ENCODE assay signal across 13 cellular contexts in the genomic region with DNA sequence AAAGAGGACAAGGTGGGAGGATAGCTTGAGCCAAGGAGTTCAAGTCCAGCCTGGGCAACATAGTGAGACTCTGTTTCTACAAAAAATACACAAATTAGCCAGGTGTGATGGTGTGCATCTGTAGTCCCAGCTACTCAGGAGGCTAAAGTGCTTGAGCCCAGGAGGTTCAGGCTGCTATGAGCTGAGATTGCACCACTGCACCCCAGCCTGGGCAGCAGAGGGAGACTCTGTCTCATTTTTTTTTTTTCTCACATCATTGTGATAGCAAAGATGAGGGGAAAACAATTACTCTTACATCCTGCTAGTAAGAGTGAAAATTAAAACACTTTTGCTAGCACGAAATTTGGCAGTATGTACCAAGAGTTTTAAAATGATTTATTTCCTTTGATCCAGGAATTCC.
DNase-seq lines count a peak whose midpoint lies in the region; ATAC-seq and TF ChIP-seq lines count a peak whose summit lies in the region.
"Had no signal": no experiment of that assay in that cellular context is flagged by ENCODE, and none has a peak within 500 bp of the region (broad histone marks: within the 10 kb centered on the region; RNA-seq: fewer than 3 reads in every experiment).

No MANE protein-coding gene starts in this region.

- peaks cover 2% of the 10 kb centered on the region for H3K27me3 Mint-ChIP-seq in GM23338 (ENCODE audit: insufficient read depth, low read depth, poor library complexity)

- H3K27ac ChIP-seq in A673 (ENCODE audit: low read depth, low read length, poor library complexity, severe bottlenecking) (no peak overlapping the region), GM23338 (ENCODE audit: low read depth) (no peak overlapping the region), OCI-LY7 (ENCODE audit: low read depth, low read length, poor library complexity, severe bottlenecking) (no peak overlapping the region)
- H3K27ac ChIP-seq: A549 had no signal

- H3K79me2 ChIP-seq in GM23338 (replicated peaks; ENCODE audit: insufficient read depth) = no peaks in the 10 kb centered on the region
- no peaks in the 10 kb centered on the region for H3K79me2 ChIP-seq in OCI-LY7 (ENCODE audit: insufficient read depth, low read depth, low read length)

- no peak overlapping the region for H3K4me3 ChIP-seq in A673 (ENCODE audit: low read depth, low read length, poor library complexity, severe bottlenecking)
- no peak overlapping the region for H3K4me3 ChIP-seq in GM23338
- no peak overlapping the region for H3K4me3 ChIP-seq in OCI-LY7 (ENCODE audit: low read depth, low read length, poor library complexity, severe bottlenecking)
- H3K4me3 ChIP-seq in epithelial cell of esophagus (ENCODE audit: low read length) = no peak overlapping the region
- H3K4me3 ChIP-seq: A549 had no signal

- peaks cover 3% of the 10 kb centered on the region; the same call in 2 of the 3 replicates for H3K36me3 Mint-ChIP-seq in GM23338 (ENCODE audit: low read depth)
- H3K36me3 Mint-ChIP-seq: CD14-positive monocyte; CD8-positive, alpha-beta T cell had no signal

- H3K4me1 Mint-ChIP-seq in GM23338 = no peaks in the 10 kb centered on the region
- H3K4me1 Mint-ChIP-seq: CD14-positive monocyte had no signal

- no peaks in the 10 kb centered on the region for H3F3A ChIP-seq in GM23338 (replicated peaks; ENCODE audit: low read depth)

- H3K4me2 ChIP-seq in GM23338 (no peak overlapping the region), OCI-LY7 (ENCODE audit: low read length) (no peak overlapping the region)
- H3K4me2 ChIP-seq: A549 had no signal

- H3K9me2 ChIP-seq in GM23338 (ENCODE audit: insufficient read depth) = 0 out of 2 replicates have a peak, but pooled peaks cover 3% of the 10 kb centered on the region
- no peaks in the 10 kb centered on the region for H3K9me2 ChIP-seq in OCI-LY7 (ENCODE audit: insufficient read depth, low read length)

- CTCF ChIA-PET in A673 (lab: Charles Lee) = no interaction called here
- CTCF ChIA-PET in OCI-LY7 (lab: Charles Lee; ENCODE audit: unreplicated experiment) = no interaction called here

- H3K36me3 ChIP-seq in A673 (ENCODE audit: insufficient read depth, low read length, poor library complexity, severe bottlenecking) (no peaks in the 10 kb centered on the region), GM23338 (ENCODE audit: insufficient read depth) (no peaks in the 10 kb centered on the region; the same call in 1 of the 2 replicates), OCI-LY7 (ENCODE audit: insufficient read depth, low read length) (no peaks in the 10 kb centered on the region)

- H4K20me1 ChIP-seq in GM23338 (replicated peaks; ENCODE audit: insufficient read depth) (no peaks in the 10 kb centered on the region), OCI-LY7 (ENCODE audit: insufficient read depth, low read length) (no peaks in the 10 kb centered on the region)

- ATAC-seq in GM23338 (no peak), GM18511 (IDR thresholded peaks at IDR 0.05; ENCODE audit: unreplicated experiment) (no peak)
- ATAC-seq: A549; CD8-positive, alpha-beta T cell had no signal

- H3K4me3 Mint-ChIP-seq in GM23338 = no peak overlapping the region
- H3K4me3 Mint-ChIP-seq: CD14-positive monocyte; CD8-positive, alpha-beta T cell had no signal

- BruUV-seq in A673 (replicated peaks; lab: Mats Ljungman, UMichigan) (no TSS peak), OCI-LY7 (replicated peaks; lab: Mats Ljungman, UMichigan) (no TSS peak)

- H3K27me3 ChIP-seq in A673 (replicated peaks; ENCODE audit: insufficient read depth, low read depth, low read length, poor library complexity) = no peaks in the 10 kb centered on the region
- no peaks in the 10 kb centered on the region for H3K27me3 ChIP-seq in GM23338 (ENCODE audit: insufficient read depth)

- POLR2A ChIA-PET in A673 (lab: Charles Lee; ENCODE audit: low non-redundant PET) (no interaction called here), OCI-LY7 (lab: Charles Lee) (interaction anchor here (0.5 to 1.3 kb wide), 4 partner anchors 10 to 326 kb away, joined by 3 to 5 read pairs (median 4); no protein-coding TSS in a partner anchor)

- no peak overlapping the region for H2AFZ ChIP-seq in GM23338
- H2AFZ ChIP-seq in OCI-LY7 (ENCODE audit: low read length) = no peak overlapping the region

- TF ChIP-seq CTCF in A673 (conservative IDR thresholded peaks at IDR 0.05; ENCODE audit: low read depth, low read length) = 0 out of 2 replicates have a peak, but pooled peaks have one; percentile 22
- peak; percentile 38 to 56 for TF ChIP-seq CTCF in GM23338 (conservative IDR thresholded peaks at IDR 0.05; ENCODE audit: low read depth in 2 of 2)
- TF ChIP-seq CTCF in OCI-LY7 (conservative IDR thresholded peaks at IDR 0.05; ENCODE audit: low read length) = 0 out of 2 replicates have a peak, but pooled peaks have one; percentile 25
- peak; percentile 17 for TF ChIP-seq CTCF in epithelial cell of esophagus (IDR thresholded peaks at IDR 0.05; ENCODE audit: insufficient read depth, low read depth, low read length, missing control alignments)

- H3K4me1 ChIP-seq in A673 (ENCODE audit: insufficient read depth, low read length, poor library complexity, severe bottlenecking) (no peaks in the 10 kb centered on the region), GM23338 (ENCODE audit: insufficient read depth) (no peaks in the 10 kb centered on the region), OCI-LY7 (ENCODE audit: insufficient read depth, low read length, poor library complexity, severe bottlenecking) (no peaks in the 10 kb centered on the region)
- H3K4me1 ChIP-seq: A549, Caco-2 had no signal

- intact Hi-C loops in A673 (cut with micrococcal nuclease; ENCODE audit: unreplicated experiment) (no loop called here), OCI-LY7 (cut with micrococcal nuclease; ENCODE audit: unreplicated experiment) (no loop called here)

- H3K9me3 ChIP-seq in A673 (ENCODE audit: low read depth, low read length, poor library complexity, severe bottlenecking) (no peaks in the 10 kb centered on the region), OCI-LY7 (ENCODE audit: low read length) (no peaks in the 10 kb centered on the region)
- H3K9me3 ChIP-seq: A549 had no signal

- DNase-seq in A673 (ENCODE audit: low spot score) (peak; percentile 6), GM23338 (ENCODE audit: low spot score) (no peak), OCI-LY7 (ENCODE audit: low spot score) (no peak), epithelial cell of esophagus (ENCODE audit: low read depth) (no peak), hypothalamus (lab: John Stamatoyannopoulos, UW) (no peak)
- DNase-seq in stimulated activated CD4-positive, alpha-beta T cell treated with anti-CD3 and anti-CD28 coated beads, Interleukin-15, amount 100 ng/mL, for 24 hours = no peak
- DNase-seq: Caco-2; CD8-positive, alpha-beta T cell; GOT3; HCEC 1CT had no signal

- no peak overlapping the region for H3K27ac Mint-ChIP-seq in GM23338
- H3K27ac Mint-ChIP-seq: CD14-positive monocyte; CD8-positive, alpha-beta T cell had no signal

- H3K9me3 Mint-ChIP-seq in GM23338 = peaks cover 22% of the 10 kb centered on the region; the same call in 2 of the 3 replicates
- H3K9me3 Mint-ChIP-seq: CD8-positive, alpha-beta T cell had no signal

TF ChIP-seq in GM23338, 12 proteins besides CTCF, POLR2A, EP300 and RAD21:
- TF ChIP-seq POLR2AphosphoS5 (IDR thresholded peaks at IDR 0.05; ENCODE audit: low read depth) (no peak), ZNF331 (CRISPR knock-in tag; IDR thresholded peaks at IDR 0.05; ENCODE audit: low read depth) (no peak), JUNB (IDR thresholded peaks at IDR 0.05; ENCODE audit: unreplicated experiment) (no peak)
